17 cellular contexts compared by ENCODE assay signal in the genomic region with DNA sequence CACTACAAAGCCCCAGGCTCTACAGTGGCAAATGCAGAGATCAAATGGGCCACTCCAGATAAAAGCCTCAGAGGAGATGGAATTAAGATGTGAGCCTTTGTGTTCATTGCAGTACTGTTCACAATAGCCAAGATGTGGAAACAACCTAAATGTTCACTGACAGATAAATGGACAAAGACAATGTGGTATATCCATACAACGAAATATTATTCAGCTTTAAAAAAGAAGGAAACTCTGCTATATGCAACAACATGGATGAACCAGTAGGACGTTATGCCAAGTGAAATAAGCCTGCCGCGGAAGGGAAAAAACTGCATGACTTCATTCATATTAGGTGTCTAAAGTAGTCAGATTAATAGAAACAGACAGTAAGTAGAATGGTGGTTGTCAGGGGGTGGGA.
"Had no signal": no experiment of that assay in that cellular context is flagged by ENCODE, and none has a peak within 500 bp of the region (broad histone marks: within the 10 kb centered on the region; RNA-seq: fewer than 3 reads in every experiment).

No MANE protein-coding gene starts in this region.

- H3K4me3 ChIP-seq: left lung, lower lobe of right lung, pancreas, psoas muscle, right lobe of liver, smooth muscle cell, testis, thyroid gland, transverse colon, upper lobe of right lung had no signal

- H3K4me2 ChIP-seq: smooth muscle cell had no signal

- H3K9me3 ChIP-seq: left lung, lower lobe of right lung, pancreas, psoas muscle, right lobe of liver, testis, thyroid gland, transverse colon, upper lobe of right lung had no signal

- H3K27ac Mint-ChIP-seq: immature natural killer cell; naive thymus-derived CD8-positive, alpha-beta T cell; nephron; stimulated activated memory B cell treated with anti-CD40 and anti-IgM and Interleukin-4, amounts not matched to agents 10 μg/mL and 1 μg/mL and 100 μg/mL, for 72 hours; stimulated activated naive CD8-positive, alpha-beta T cell treated with anti-CD3 and anti-CD28 coated beads, Interleukin-15, amount 100 ng/mL, for 72 hours had no signal

- H3K27me3 ChIP-seq: left lung, right lobe of liver, testis, thyroid gland, transverse colon, upper lobe of right lung had no signal

- H3K4me1 Mint-ChIP-seq: immature natural killer cell; nephron; stimulated activated memory B cell treated with anti-CD40 and anti-IgM and Interleukin-4, amounts not matched to agents 10 μg/mL and 1 μg/mL and 100 μg/mL, for 72 hours; stimulated activated naive CD8-positive, alpha-beta T cell treated with anti-CD3 and anti-CD28 coated beads, Interleukin-15, amount 100 ng/mL, for 72 hours had no signal

- DNase-seq: kidney had no signal

- H3K9me3 Mint-ChIP-seq: immature natural killer cell; stimulated activated memory B cell treated with anti-CD40 and anti-IgM and Interleukin-4, amounts not matched to agents 10 μg/mL and 1 μg/mL and 100 μg/mL, for 72 hours; stimulated activated naive CD8-positive, alpha-beta T cell treated with anti-CD3 and anti-CD28 coated beads, Interleukin-15, amount 100 ng/mL, for 72 hours had no signal

- H3K36me3 ChIP-seq: left lung, lower lobe of right lung, pancreas, right lobe of liver, thyroid gland, transverse colon, upper lobe of right lung had no signal

- H3K27ac ChIP-seq: left lung, lower lobe of right lung, pancreas, psoas muscle, right lobe of liver, testis, thyroid gland, transverse colon, upper lobe of right lung had no signal

- H3K36me3 Mint-ChIP-seq: immature natural killer cell; stimulated activated memory B cell treated with anti-CD40 and anti-IgM and Interleukin-4, amounts not matched to agents 10 μg/mL and 1 μg/mL and 100 μg/mL, for 72 hours had no signal

- H3K4me1 ChIP-seq: left lung, lower lobe of right lung, pancreas, psoas muscle, right lobe of liver, testis, thyroid gland, transverse colon, upper lobe of right lung had no signal

- H3K4me3 Mint-ChIP-seq: immature natural killer cell; nephron; neural crest cell; stimulated activated memory B cell treated with anti-CD40 and anti-IgM and Interleukin-4, amounts not matched to agents 10 μg/mL and 1 μg/mL and 100 μg/mL, for 72 hours; stimulated activated naive CD8-positive, alpha-beta T cell treated with anti-CD3 and anti-CD28 coated beads, Interleukin-15, amount 100 ng/mL, for 72 hours had no signal
